Comparison of ENCODE assay signal across 8 cellular contexts in genomic region chr1:22275626-22276395, GRCh38.
DNase-seq lines count a peak whose midpoint lies in the region; ATAC-seq lines count a peak whose summit lies in the region.

No MANE protein-coding gene starts in this region.

- H3K27me3 Mint-ChIP-seq in activated CD4-positive, alpha-beta T cell treated with anti-CD3 and anti-CD28 coated beads for 36 hours: peaks cover 12% of the 10 kb centered on the region
- H3K27me3 Mint-ChIP-seq in effector memory CD8-positive, alpha-beta T cell: peaks cover 33 to 56% of the 10 kb centered on the region in 2 donors
- H3K27me3 Mint-ChIP-seq in memory B cell: peaks cover 11% of the 10 kb centered on the region
- peaks cover 44% of the 10 kb centered on the region for H3K27me3 Mint-ChIP-seq in stimulated activated naive CD8-positive, alpha-beta T cell treated with anti-CD3 and anti-CD28 coated beads, Interleukin-15, amount 100 ng/mL, for 72 hours

- DNase-seq in DMS79 treated with DMSO at 0.1 percent for 48 hours (lab: John Stamatoyannopoulos, UW): peak; percentile 50
- DNase-seq in DMS79 (lab: John Stamatoyannopoulos, UW): no peak
- peak; percentile 29 for DNase-seq in NCI-H1694 treated with DMSO at 0.1 percent for 48 hours (lab: John Stamatoyannopoulos, UW)
- DNase-seq in activated CD4-positive, alpha-beta T cell treated with anti-CD3 and anti-CD28 coated beads for 36 hours: peak; percentile 73
- peak; percentile 4 to 23 (median 8) for DNase-seq in effector memory CD8-positive, alpha-beta T cell
- peak in 1 of 2 donors; percentile 38 for DNase-seq in memory B cell (ENCODE audit: low spot score in 2 of 2)
- DNase-seq in stimulated activated naive CD8-positive, alpha-beta T cell treated with anti-CD3 and anti-CD28 coated beads, Interleukin-15, amount 100 ng/mL, for 72 hours: peak; percentile 38 to 44

- no peaks in the 10 kb centered on the region for H3K4me1 Mint-ChIP-seq in activated CD4-positive, alpha-beta T cell treated with anti-CD3 and anti-CD28 coated beads for 36 hours
- H3K4me1 Mint-ChIP-seq in effector memory CD8-positive, alpha-beta T cell (ENCODE audit: low read depth in 2 of 2): no peaks in the 10 kb centered on the region
- no peaks in the 10 kb centered on the region for H3K4me1 Mint-ChIP-seq in memory B cell
- H3K4me1 Mint-ChIP-seq in stimulated activated naive CD8-positive, alpha-beta T cell treated with anti-CD3 and anti-CD28 coated beads, Interleukin-15, amount 100 ng/mL, for 72 hours: no peaks in the 10 kb centered on the region

- no peak overlapping the region for H3K27ac Mint-ChIP-seq in activated CD4-positive, alpha-beta T cell treated with anti-CD3 and anti-CD28 coated beads for 36 hours
- no peak overlapping the region for H3K27ac Mint-ChIP-seq in effector memory CD8-positive, alpha-beta T cell
- no peak overlapping the region for H3K27ac Mint-ChIP-seq in memory B cell
- no peak overlapping the region for H3K27ac Mint-ChIP-seq in stimulated activated naive CD8-positive, alpha-beta T cell treated with anti-CD3 and anti-CD28 coated beads, Interleukin-15, amount 100 ng/mL, for 72 hours

- peaks cover 5% of the 10 kb centered on the region for H3K9me3 Mint-ChIP-seq in activated CD4-positive, alpha-beta T cell treated with anti-CD3 and anti-CD28 coated beads for 36 hours (ENCODE audit: low read depth)
- H3K9me3 Mint-ChIP-seq in effector memory CD8-positive, alpha-beta T cell: no peaks in the 10 kb centered on the region
- H3K9me3 Mint-ChIP-seq in memory B cell: peaks cover 9% of the 10 kb centered on the region
- H3K9me3 Mint-ChIP-seq in stimulated activated naive CD8-positive, alpha-beta T cell treated with anti-CD3 and anti-CD28 coated beads, Interleukin-15, amount 100 ng/mL, for 72 hours: no peaks in the 10 kb centered on the region

- POLR2A ChIA-PET in activated CD4-positive, alpha-beta T cell treated with anti-CD3 and anti-CD28 coated beads for 36 hours (lab: Charles Lee): no interaction called here

- CTCF ChIA-PET in activated CD4-positive, alpha-beta T cell treated with anti-CD3 and anti-CD28 coated beads for 36 hours (lab: Charles Lee): interaction anchor here (1.0 to 1.3 kb wide), 4 partner anchors 85 to 144 kb away, joined by 3 to 5 read pairs (median 4); no protein-coding TSS in a partner anchor

- no peak overlapping the region for H3K4me3 Mint-ChIP-seq in activated CD4-positive, alpha-beta T cell treated with anti-CD3 and anti-CD28 coated beads for 36 hours
- no peak overlapping the region for H3K4me3 Mint-ChIP-seq in effector memory CD8-positive, alpha-beta T cell
- H3K4me3 Mint-ChIP-seq in memory B cell: no peak overlapping the region
- H3K4me3 Mint-ChIP-seq in stimulated activated naive CD8-positive, alpha-beta T cell treated with anti-CD3 and anti-CD28 coated beads, Interleukin-15, amount 100 ng/mL, for 72 hours: no peak overlapping the region

- no peaks in the 10 kb centered on the region for H3K36me3 Mint-ChIP-seq in activated CD4-positive, alpha-beta T cell treated with anti-CD3 and anti-CD28 coated beads for 36 hours (ENCODE audit: low read depth)
- no peaks in the 10 kb centered on the region for H3K36me3 Mint-ChIP-seq in effector memory CD8-positive, alpha-beta T cell (ENCODE audit: insufficient read depth)
- peaks cover 2% of the 10 kb centered on the region for H3K36me3 Mint-ChIP-seq in memory B cell

- intact Hi-C loops in activated CD4-positive, alpha-beta T cell treated with anti-CD3 and anti-CD28 coated beads for 36 hours (cut with DNase I, micrococcal nuclease): loop anchor here (1.0 to 5.0 kb wide), 2 partner anchors 144 kb away; no protein-coding TSS in a partner anchor

- ATAC-seq in activated CD4-positive, alpha-beta T cell treated with anti-CD3 and anti-CD28 coated beads for 36 hours: peak; percentile 78
- ATAC-seq in effector memory CD8-positive, alpha-beta T cell (replicated peaks): peak; percentile 36
- ATAC-seq in memory B cell (ENCODE audit: low read depth) (peak; percentile 37), HG03457 (IDR thresholded peaks at IDR 0.05; ENCODE audit: unreplicated experiment) (no peak)
- ATAC-seq in stimulated activated naive CD8-positive, alpha-beta T cell treated with anti-CD3 and anti-CD28 coated beads, Interleukin-15, amount 100 ng/mL, for 72 hours: peak; percentile 75
